ENCODE assay signal across 7 cellular contexts in the genomic region with DNA sequence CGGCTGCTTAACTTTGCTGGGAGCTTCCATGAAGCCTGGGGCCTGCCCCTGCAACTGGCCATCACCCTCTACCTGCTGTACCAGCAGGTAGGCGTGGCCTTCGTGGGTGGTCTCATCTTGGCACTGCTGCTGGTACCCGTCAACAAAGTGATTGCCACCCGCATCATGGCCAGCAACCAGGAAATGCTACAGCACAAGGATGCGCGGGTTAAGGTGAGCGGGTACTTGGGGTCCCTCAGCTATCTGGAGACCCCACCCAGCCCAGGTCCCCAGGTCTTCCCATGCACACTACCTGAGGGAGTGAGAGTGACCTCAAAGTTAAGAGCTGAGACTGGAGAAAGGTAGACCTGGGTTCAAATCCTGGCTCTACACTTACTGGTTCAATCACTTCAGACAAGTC. TPM values are rescaled to one million over a fixed set of nuclear protein-coding genes. Genes with fewer than 3 reads are reported as not detected.
"Had no signal": no experiment of that assay in that cellular context is flagged by ENCODE, and none has a peak within 500 bp of the region (broad histone marks: within the 10 kb centered on the region; RNA-seq: fewer than 3 reads in every experiment).

No MANE protein-coding gene starts in this region.

- ATAC-seq: GM23338, HepG2 had no signal

- H2AFZ ChIP-seq: GM23338 had no signal

- DNase-seq: H9, HCEC 1CT, KG1 had no signal

- H3K27ac ChIP-seq: HL-60 had no signal

- H3K4me3 ChIP-seq: GM23338 had no signal

- H3K4me2 ChIP-seq: GM23338 had no signal

RNA-seq across cellular contexts. Expression of a gene that starts 22.2 kb away (rescaled TPM):
- polyA plus RNA-seq: IgD-negative memory B cell had no signal
